ENCODE assay signal across 11 cellular contexts in the genomic region with DNA sequence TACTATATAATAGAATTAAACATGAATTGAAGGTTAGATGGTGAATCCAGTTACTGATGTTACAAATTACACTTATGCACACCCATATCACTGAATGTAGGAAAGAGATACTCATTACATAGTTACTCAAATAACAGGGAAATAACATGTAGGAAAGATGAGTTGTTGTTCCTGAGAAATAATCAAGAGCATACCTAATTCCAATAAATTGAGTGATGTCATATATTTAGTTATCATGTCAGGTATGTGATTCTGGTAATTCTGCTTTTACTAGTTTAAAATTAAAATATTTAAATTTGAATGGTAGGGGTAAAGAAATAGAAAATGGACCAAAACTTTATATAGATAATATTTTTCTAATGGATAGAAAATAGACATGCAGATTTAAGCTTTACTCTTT.
"Had no signal": no experiment of that assay in that cellular context is flagged by ENCODE, and none has a peak within 500 bp of the region (broad histone marks: within the 10 kb centered on the region; RNA-seq: fewer than 3 reads in every experiment).

No MANE protein-coding gene starts in this region.

- DNase-seq: GM23248, GOT3, H7, H9, HCEC 1CT, HFFc6 had no signal

- H3K4me3 ChIP-seq: GM23248, GM23338, HAP-1 had no signal

- H3K36me3 ChIP-seq: HAP-1 had no signal

- H2AFZ ChIP-seq: GM23248, GM23338 had no signal

- H3K4me2 ChIP-seq: GM23338 had no signal

- H3K9me3 ChIP-seq: HAP-1 had no signal

- FAIRE-seq: H1, H54 had no signal

- ATAC-seq: GM23338, HCT116 had no signal

- H3K9ac ChIP-seq: GM23248 had no signal

- H3K4me1 ChIP-seq: HAP-1 had no signal

- H3K27ac ChIP-seq: GM23248 had no signal
